1 cellular context compared by ENCODE assay signal in the genomic region with DNA sequence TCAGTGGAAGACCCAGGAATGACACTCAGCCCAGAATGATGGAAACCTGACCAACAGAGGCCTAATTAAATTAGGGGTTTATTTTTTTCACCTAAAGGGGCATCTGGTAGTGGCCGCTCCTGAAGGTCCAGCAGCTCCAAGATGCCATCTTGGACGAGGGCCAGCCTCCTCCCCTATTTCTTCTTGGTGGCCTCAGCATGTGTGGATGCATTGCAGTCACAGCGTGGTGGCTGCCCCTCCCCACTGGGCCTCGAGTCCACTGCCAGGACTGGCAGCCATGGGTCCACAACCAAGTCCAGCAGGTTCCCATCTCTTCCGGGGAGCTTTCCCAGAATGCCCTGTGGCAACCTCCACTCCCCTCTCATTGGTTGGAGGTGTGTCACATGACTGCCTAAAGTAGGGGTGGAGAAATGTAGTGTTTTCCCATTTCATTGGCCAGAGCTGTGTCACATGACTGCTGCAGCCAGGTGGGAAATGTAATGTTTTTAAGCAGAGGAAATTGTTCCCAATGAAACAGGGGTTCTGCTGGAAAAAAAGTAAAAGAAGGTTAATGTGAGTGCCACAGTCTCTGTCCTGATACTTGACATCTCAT.
A peak's percentile ranks its signal among the peaks of the same experiment; 100 is the strongest.
TF ChIP-seq lines count a peak whose summit lies in the region.

No MANE protein-coding gene starts in this region.

TF ChIP-seq in WTC11, 78 proteins besides CTCF, POLR2A, EP300 and RAD21 (continued from another document):
- no peak for TF ChIP-seq E2F1 (CRISPR knock-in tag; IDR thresholded peaks at IDR 0.05)
- peak; percentile 76 for TF ChIP-seq NFYB (CRISPR knock-in tag; conservative IDR thresholded peaks at IDR 0.05; ENCODE audit: low read depth)
- TF ChIP-seq NFATC4 (CRISPR knock-in tag; IDR thresholded peaks at IDR 0.05): no peak
- TF ChIP-seq ZNF232 (CRISPR knock-in tag; IDR thresholded peaks at IDR 0.05): no peak
- TF ChIP-seq, protein P1, sequence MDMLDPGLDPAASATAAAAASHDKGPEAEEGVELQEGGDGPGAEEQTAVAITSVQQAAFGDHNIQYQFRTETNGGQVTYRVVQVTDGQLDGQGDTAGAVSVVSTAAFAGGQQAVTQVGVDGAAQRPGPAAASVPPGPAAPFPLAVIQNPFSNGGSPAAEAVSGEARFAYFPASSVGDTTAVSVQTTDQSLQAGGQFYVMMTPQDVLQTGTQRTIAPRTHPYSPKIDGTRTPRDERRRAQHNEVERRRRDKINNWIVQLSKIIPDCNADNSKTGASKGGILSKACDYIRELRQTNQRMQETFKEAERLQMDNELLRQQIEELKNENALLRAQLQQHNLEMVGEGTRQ (CRISPR knock-in tag; IDR thresholded peaks at IDR 0.05): peak; percentile 80
- no peak for TF ChIP-seq RELA (CRISPR knock-in tag; IDR thresholded peaks at IDR 0.05; ENCODE audit: borderline replicate concordance)
